In the genomic region with DNA sequence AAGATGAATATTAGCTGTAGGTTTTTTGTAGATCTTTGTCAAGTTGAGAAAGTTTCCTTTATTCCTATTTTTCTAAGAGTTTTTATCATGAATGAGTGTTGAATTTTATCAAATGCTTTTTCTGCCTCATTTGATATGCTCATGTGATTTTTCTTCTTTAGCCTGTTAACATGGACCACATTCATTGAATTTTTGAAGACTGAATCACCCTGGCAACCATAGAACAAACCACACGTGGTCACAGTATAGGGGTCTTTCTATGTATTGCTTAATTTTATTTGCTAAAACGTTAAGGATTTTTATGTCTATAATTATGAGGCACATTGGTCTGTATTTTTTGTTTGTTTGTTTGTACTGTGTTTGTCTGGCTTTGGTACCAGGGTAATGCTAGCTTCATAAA, we compare ENCODE assay signal across 1 cellular context.
TF ChIP-seq lines count a peak whose summit lies in the region.

No MANE protein-coding gene starts in this region.

TF ChIP-seq in Ishikawa, 13 proteins besides CTCF, POLR2A, EP300 and RAD21 (continued from another document):
- TF ChIP-seq, protein P1, sequence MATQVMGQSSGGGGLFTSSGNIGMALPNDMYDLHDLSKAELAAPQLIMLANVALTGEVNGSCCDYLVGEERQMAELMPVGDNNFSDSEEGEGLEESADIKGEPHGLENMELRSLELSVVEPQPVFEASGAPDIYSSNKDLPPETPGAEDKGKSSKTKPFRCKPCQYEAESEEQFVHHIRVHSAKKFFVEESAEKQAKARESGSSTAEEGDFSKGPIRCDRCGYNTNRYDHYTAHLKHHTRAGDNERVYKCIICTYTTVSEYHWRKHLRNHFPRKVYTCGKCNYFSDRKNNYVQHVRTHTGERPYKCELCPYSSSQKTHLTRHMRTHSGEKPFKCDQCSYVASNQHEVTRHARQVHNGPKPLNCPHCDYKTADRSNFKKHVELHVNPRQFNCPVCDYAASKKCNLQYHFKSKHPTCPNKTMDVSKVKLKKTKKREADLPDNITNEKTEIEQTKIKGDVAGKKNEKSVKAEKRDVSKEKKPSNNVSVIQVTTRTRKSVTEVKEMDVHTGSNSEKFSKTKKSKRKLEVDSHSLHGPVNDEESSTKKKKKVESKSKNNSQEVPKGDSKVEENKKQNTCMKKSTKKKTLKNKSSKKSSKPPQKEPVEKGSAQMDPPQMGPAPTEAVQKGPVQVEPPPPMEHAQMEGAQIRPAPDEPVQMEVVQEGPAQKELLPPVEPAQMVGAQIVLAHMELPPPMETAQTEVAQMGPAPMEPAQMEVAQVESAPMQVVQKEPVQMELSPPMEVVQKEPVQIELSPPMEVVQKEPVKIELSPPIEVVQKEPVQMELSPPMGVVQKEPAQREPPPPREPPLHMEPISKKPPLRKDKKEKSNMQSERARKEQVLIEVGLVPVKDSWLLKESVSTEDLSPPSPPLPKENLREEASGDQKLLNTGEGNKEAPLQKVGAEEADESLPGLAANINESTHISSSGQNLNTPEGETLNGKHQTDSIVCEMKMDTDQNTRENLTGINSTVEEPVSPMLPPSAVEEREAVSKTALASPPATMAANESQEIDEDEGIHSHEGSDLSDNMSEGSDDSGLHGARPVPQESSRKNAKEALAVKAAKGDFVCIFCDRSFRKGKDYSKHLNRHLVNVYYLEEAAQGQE (IDR thresholded peaks at IDR 0.05; ENCODE audit: low read depth) = no peak
- peak; percentile 66 for TF ChIP-seq TEAD4 (IDR thresholded peaks at IDR 0.05)
